ENCODE assay signal across 14 cellular contexts in genomic region chr2:42249284-42249683, GRCh38.
DNase-seq lines count a peak whose midpoint lies in the region; ATAC-seq, FAIRE-seq and TF ChIP-seq lines count a peak whose summit lies in the region.
"Had no signal": no experiment of that assay in that cellular context is flagged by ENCODE, and none has a peak within 500 bp of the region (broad histone marks: within the 10 kb centered on the region; RNA-seq: fewer than 3 reads in every experiment).

No MANE protein-coding gene starts in this region.

- H3K4me3 ChIP-seq in BLaER1 treated with 17β-estradiol and CSF1 and Interleukin-3, amounts not matched to agents 10 nM and 100 nM, result no peak overlapping the region
- H3K4me3 ChIP-seq in astrocyte (ENCODE audit: insufficient read depth, low read depth, low read length) (no peak overlapping the region), MG63 (no peak overlapping the region)
- H3K4me3 ChIP-seq: skin epidermis had no signal

- H3K27ac Mint-ChIP-seq in astrocyte (ENCODE audit: unreplicated experiment), result no peak overlapping the region
- peak overlapping the region in 2 of 3 experiments; percentile 42 to 81 for H3K27ac Mint-ChIP-seq in nephron
- no peak overlapping the region for H3K27ac Mint-ChIP-seq in activated naive CD4-positive, alpha-beta T cell treated with anti-CD3 and anti-CD28 coated beads, Interleukin-2, amount 50 U/mL, for 72 hours
- H3K27ac Mint-ChIP-seq: T-helper 17 cell had no signal

- peaks cover 0 to 15% (median 4%) of the 10 kb centered on the region in 11 experiments; a peak in 16 of 22 replicates for H3K9me3 ChIP-seq in BLaER1 treated with 17β-estradiol and CSF1 and Interleukin-3, amounts not matched to agents 10 nM and 100 nM (replicated peaks in 1 of 11)
- H3K9me3 ChIP-seq in astrocyte (ENCODE audit: insufficient read depth, low read depth, low read length) (no peaks in the 10 kb centered on the region), MG63 (no peaks in the 10 kb centered on the region)

- DNase-seq in KBM-7 (peak; percentile 54), astrocyte (ENCODE audit: low read depth) (no peak), MG63 (no peak), NCI-H1436 treated with DMSO at 0.1 percent for 48 hours (lab: John Stamatoyannopoulos, UW) (no peak), GM13977 (ENCODE audit: low spot score) (no peak)
- no peak for DNase-seq in activated naive CD4-positive, alpha-beta T cell treated with anti-CD3 and anti-CD28 coated beads, Interleukin-2, amount 50 U/mL, for 72 hours (ENCODE audit: low spot score in 2 of 2)
- DNase-seq: activated CD8-positive, alpha-beta memory T cell treated with anti-CD3 and anti-CD28 coated beads, Interleukin-2, amount 50 U/mL, for 4 hours; activated gamma-delta T cell; foreskin fibroblast; T-helper 17 cell had no signal

- H3K36me3 Mint-ChIP-seq in astrocyte (ENCODE audit: low read depth, unreplicated experiment) (peaks cover 5% of the 10 kb centered on the region), nephron (ENCODE audit: low read depth) (peaks cover 59% of the 10 kb centered on the region)
- peaks cover 0 to 38% of the 10 kb centered on the region in 2 donors for H3K36me3 Mint-ChIP-seq in activated naive CD4-positive, alpha-beta T cell treated with anti-CD3 and anti-CD28 coated beads, Interleukin-2, amount 50 U/mL, for 72 hours

- peak; percentile 32 for FAIRE-seq in astrocyte (lab: Jason Lieb, UNC)
- FAIRE-seq: H1 had no signal

- no peak overlapping the region for H3K9ac ChIP-seq in BLaER1 treated with 17β-estradiol and CSF1 and Interleukin-3, amounts not matched to agents 10 nM and 100 nM
- H3K9ac ChIP-seq in astrocyte (ENCODE audit: low read length), result no peak overlapping the region

- no peaks in the 10 kb centered on the region for H3K9me3 Mint-ChIP-seq in astrocyte (ENCODE audit: unreplicated experiment)
- no peaks in the 10 kb centered on the region for H3K9me3 Mint-ChIP-seq in nephron
- H3K9me3 Mint-ChIP-seq in activated naive CD4-positive, alpha-beta T cell treated with anti-CD3 and anti-CD28 coated beads, Interleukin-2, amount 50 U/mL, for 72 hours, result no peaks in the 10 kb centered on the region

- H3K27ac ChIP-seq in BLaER1 treated with 17β-estradiol and CSF1 and Interleukin-3, amounts not matched to agents 10 nM and 100 nM, result no peak overlapping the region
- no peak overlapping the region for H3K27ac ChIP-seq in astrocyte (ENCODE audit: low read depth, low read length)
- H3K27ac ChIP-seq: skin epidermis had no signal

- no peak overlapping the region for H2AFZ ChIP-seq in astrocyte (ENCODE audit: low read depth, low read length)

- H3K27me3 Mint-ChIP-seq in astrocyte (ENCODE audit: low read depth, unreplicated experiment) (no peaks in the 10 kb centered on the region), nephron (ENCODE audit: low read depth) (no peaks in the 10 kb centered on the region)
- H3K27me3 Mint-ChIP-seq: T-helper 17 cell had no signal

- ATAC-seq in activated naive CD4-positive, alpha-beta T cell treated with anti-CD3 and anti-CD28 coated beads, Interleukin-2, amount 50 U/mL, for 72 hours, result no peak
- ATAC-seq: T-helper 17 cell had no signal

- H4K20me1 ChIP-seq in BLaER1 treated with 17β-estradiol and CSF1 and Interleukin-3, amounts not matched to agents 10 nM and 100 nM, result peaks cover 0 to 20% (median 0%) of the 10 kb centered on the region in 11 experiments; a peak in 4 of 22 replicates
- no peaks in the 10 kb centered on the region for H4K20me1 ChIP-seq in astrocyte (ENCODE audit: insufficient read depth, low read length)

- peaks cover 14 to 27% (median 22%) of the 10 kb centered on the region in 10 experiments for H3K4me1 ChIP-seq in BLaER1 treated with 17β-estradiol and CSF1 and Interleukin-3, amounts not matched to agents 10 nM and 100 nM
- no peaks in the 10 kb centered on the region for H3K4me1 ChIP-seq in astrocyte (ENCODE audit: insufficient read depth, low read length)

- no peaks in the 10 kb centered on the region for H3K27me3 ChIP-seq in BLaER1 treated with 17β-estradiol and CSF1 and Interleukin-3, amounts not matched to agents 10 nM and 100 nM
- no peaks in the 10 kb centered on the region for H3K27me3 ChIP-seq in astrocyte (ENCODE audit: insufficient read depth, low read length)
- H3K27me3 ChIP-seq in MG63, result no peaks in the 10 kb centered on the region

- H3K4me1 Mint-ChIP-seq in astrocyte (ENCODE audit: low read depth, unreplicated experiment) (peaks cover 13% of the 10 kb centered on the region), nephron (peaks cover 53% of the 10 kb centered on the region)

- H3K79me2 ChIP-seq in astrocyte (ENCODE audit: insufficient read depth, low read length), result peaks cover 6% of the 10 kb centered on the region

- TF ChIP-seq CTCF in astrocyte (IDR thresholded peaks at IDR 0.05; ENCODE audit: insufficient read depth, low read depth, low read length), result no peak
- no peak for TF ChIP-seq CTCF in nephron (IDR thresholded peaks at IDR 0.05; ENCODE audit: unreplicated experiment in 3 of 3)
- TF ChIP-seq CTCF in GM13977 (IDR thresholded peaks at IDR 0.05; ENCODE audit: extremely low read depth, insufficient read depth, missing control alignments), result no peak

- in situ Hi-C loops in KBM-7 (cut with MboI; ENCODE audit: low pct_unique_long_range_greater_than_20kb, low sequenced_read_pairs), result no loop called here
- in situ Hi-C loops in GM13977 (cut with MboI; ENCODE audit: low pct_unique_long_range_greater_than_20kb, low sequenced_read_pairs, unreplicated experiment), result loop anchor here (25.0 kb wide), 1 partner anchor 387 kb away; no protein-coding TSS in a partner anchor

- peak overlapping the region; percentile 39 to 59 (median 53); a peak in 18 of 22 replicates for H3K4me2 ChIP-seq in BLaER1 treated with 17β-estradiol and CSF1 and Interleukin-3, amounts not matched to agents 10 nM and 100 nM
- H3K4me2 ChIP-seq in astrocyte (ENCODE audit: low read length), result no peak overlapping the region

- H3K36me3 ChIP-seq in BLaER1 treated with 17β-estradiol and CSF1 and Interleukin-3, amounts not matched to agents 10 nM and 100 nM, result peaks cover 21 to 52% (median 33%) of the 10 kb centered on the region in 11 experiments; a peak in 21 of 22 replicates
- H3K36me3 ChIP-seq in astrocyte (ENCODE audit: insufficient read depth, low read length), result no peaks in the 10 kb centered on the region
- H3K36me3 ChIP-seq in MG63, result no peaks in the 10 kb centered on the region; the same call in 1 of the 2 replicates

- H3K4me3 Mint-ChIP-seq in astrocyte (ENCODE audit: unreplicated experiment) (no peak overlapping the region), nephron (no peak overlapping the region)

Comparison
In these comparisons a context has a peak if more than half of its experiments do, and no peak if none do; other contexts are left out.
1. H3K27ac Mint-ChIP-seq: peak in nephron (2 of 3); none in astrocyte (single experiment) and activated naive CD4-positive, alpha-beta T cell treated with anti-CD3 and anti-CD28 coated beads, Interleukin-2, amount 50 U/mL, for 72 hours (0 of 2).